26 cellular contexts compared by ENCODE assay signal in genomic region chr16:66698046-66698445, GRCh38. TPM values are rescaled to one million over a fixed set of nuclear protein-coding genes. Genes with fewer than 3 reads are reported as not detected.
DNase-seq lines count a peak whose midpoint lies in the region; ATAC-seq and TF ChIP-seq lines count a peak whose summit lies in the region.
"Had no signal": no experiment of that assay in that cellular context is flagged by ENCODE, and none has a peak within 500 bp of the region (broad histone marks: within the 10 kb centered on the region; RNA-seq: fewer than 3 reads in every experiment).

No MANE protein-coding gene starts in this region.

- no peaks in the 10 kb centered on the region for H3K9me3 Mint-ChIP-seq in CD8-positive, alpha-beta memory T cell
- H3K9me3 Mint-ChIP-seq in endodermal cell = no peaks in the 10 kb centered on the region
- no peaks in the 10 kb centered on the region for H3K9me3 Mint-ChIP-seq in neural crest cell
- H3K9me3 Mint-ChIP-seq: activated T-cell treated with anti-CD3 and anti-CD28 coated beads, Interleukin-2, amount 50 U/mL, for 24 hours; T-cell had no signal

- no peak overlapping the region for H3K27ac Mint-ChIP-seq in CD8-positive, alpha-beta memory T cell
- no peak overlapping the region for H3K27ac Mint-ChIP-seq in endodermal cell
- H3K27ac Mint-ChIP-seq in neural crest cell (ENCODE audit: unreplicated experiment) = no peak overlapping the region
- H3K27ac Mint-ChIP-seq: activated T-cell treated with anti-CD3 and anti-CD28 coated beads, Interleukin-2, amount 50 U/mL, for 24 hours had no signal

- peaks cover 3 to 30% (median 18%) of the 10 kb centered on the region in 11 experiments; a peak in 16 of 22 replicates for H4K20me1 ChIP-seq in BLaER1 treated with 17β-estradiol and CSF1 and Interleukin-3, amounts not matched to agents 10 nM and 100 nM

- intact Hi-C loops in uterus (cut with DNase I; ENCODE audit: low total_unique reads) = no loop called here

- CTCF ChIA-PET in CD8-positive, alpha-beta memory T cell (lab: Charles Lee) = interaction anchor here (0.9 to 1.3 kb wide), 3 partner anchors 30 to 133 kb away, joined by 3 read pairs; partner anchors contain the start of genes DYNC1LI2 and NAE1

- H3K4me2 ChIP-seq in BLaER1 treated with 17β-estradiol and CSF1 and Interleukin-3, amounts not matched to agents 10 nM and 100 nM = peak overlapping the region in 8 of 11 experiments; percentile 8 to 100 (median 13); a peak in 9 of 22 replicates

- H3K4me3 ChIP-seq in BLaER1 treated with 17β-estradiol and CSF1 and Interleukin-3, amounts not matched to agents 10 nM and 100 nM = no peak overlapping the region
- H3K4me3 ChIP-seq in CD8-positive, alpha-beta memory T cell (ENCODE audit: low read length) = no peak overlapping the region
- H3K4me3 ChIP-seq in endodermal cell (ENCODE audit: low read length) (no peak overlapping the region), uterus (no peak overlapping the region)
- H3K4me3 ChIP-seq: GM12878, MG63, mucosa of descending colon, SJSA1 had no signal

- no peak overlapping the region for H3K9ac ChIP-seq in BLaER1 treated with 17β-estradiol and CSF1 and Interleukin-3, amounts not matched to agents 10 nM and 100 nM
- no peak overlapping the region for H3K9ac ChIP-seq in endodermal cell (ENCODE audit: extremely low read depth, low read length, poor library complexity, severe bottlenecking)

- TF ChIP-seq POLR2A in uterus (IDR thresholded peaks at IDR 0.05) = no peak

- peaks cover 8 to 13% of the 10 kb centered on the region in 2 donors for H3K27me3 Mint-ChIP-seq in CD8-positive, alpha-beta memory T cell
- H3K27me3 Mint-ChIP-seq in endodermal cell (ENCODE audit: insufficient read depth) (peaks cover 3% of the 10 kb centered on the region), neural crest cell (ENCODE audit: low read depth) (peaks cover 42% of the 10 kb centered on the region)

- POLR2A ChIA-PET in CD8-positive, alpha-beta memory T cell (lab: Charles Lee) = no interaction called here

- H3K4me3 Mint-ChIP-seq in CD8-positive, alpha-beta memory T cell = peak overlapping the region in 6 of 7 donors; percentile 61 to 92 (median 84)
- H3K4me3 Mint-ChIP-seq in endodermal cell (peak overlapping the region; percentile 77), neural crest cell (peak overlapping the region; percentile 81)

- H3K36me3 Mint-ChIP-seq in CD8-positive, alpha-beta memory T cell = no peaks in the 10 kb centered on the region
- H3K36me3 Mint-ChIP-seq in endodermal cell (ENCODE audit: low read depth) = peaks cover 9% of the 10 kb centered on the region
- no peaks in the 10 kb centered on the region for H3K36me3 Mint-ChIP-seq in neural crest cell (ENCODE audit: low read depth)
- H3K36me3 Mint-ChIP-seq: T-cell had no signal

- ATAC-seq in HG02852 (IDR thresholded peaks at IDR 0.05; ENCODE audit: unreplicated experiment) = no peak
- ATAC-seq: esophagus mucosa, foreskin keratinocyte, GM12878, heart left ventricle, mucosa of descending colon, T-cell had no signal

- H3K27me3 ChIP-seq in BLaER1 treated with 17β-estradiol and CSF1 and Interleukin-3, amounts not matched to agents 10 nM and 100 nM = peaks cover 8 to 46% (median 36%) of the 10 kb centered on the region in 11 experiments; a peak in 21 of 22 replicates
- H3K27me3 ChIP-seq in CD8-positive, alpha-beta memory T cell (ENCODE audit: insufficient read depth, low read length, poor library complexity, severe bottlenecking) = no peaks in the 10 kb centered on the region
- H3K27me3 ChIP-seq in endodermal cell (ENCODE audit: control insufficient read depth, insufficient read depth, low read length, poor library complexity, severe bottlenecking) (no peaks in the 10 kb centered on the region), uterus (no peaks in the 10 kb centered on the region)
- H3K27me3 ChIP-seq: colonic mucosa, foreskin keratinocyte, heart left ventricle, MG63, SJSA1, tibial nerve had no signal

- H3K4me1 Mint-ChIP-seq in CD8-positive, alpha-beta memory T cell = peaks cover 5 to 17% (median 14%) of the 10 kb centered on the region in 3 donors
- peaks cover 17% of the 10 kb centered on the region for H3K4me1 Mint-ChIP-seq in endodermal cell
- H3K4me1 Mint-ChIP-seq in neural crest cell = peaks cover 16% of the 10 kb centered on the region

- H3K27ac ChIP-seq in BLaER1 treated with 17β-estradiol and CSF1 and Interleukin-3, amounts not matched to agents 10 nM and 100 nM = peak overlapping the region in 2 of 11 experiments; percentile 0 to 5; a peak in 2 of 22 replicates
- H3K27ac ChIP-seq in CD8-positive, alpha-beta memory T cell (ENCODE audit: low read depth, low read length) = no peak overlapping the region
- H3K27ac ChIP-seq in endodermal cell (ENCODE audit: low read depth, low read length) = no peak overlapping the region
- no peak overlapping the region for H3K27ac ChIP-seq in uterus
- H3K27ac ChIP-seq: colonic mucosa, foreskin keratinocyte, SJSA1 had no signal

- TF ChIP-seq CTCF in endodermal cell (conservative IDR thresholded peaks at IDR 0.05) = no peak
- no peak for TF ChIP-seq CTCF in neural crest cell (conservative IDR thresholded peaks at IDR 0.05)
- no peak for TF ChIP-seq CTCF in uterus (IDR thresholded peaks at IDR 0.05)

- peaks cover 50 to 75% (median 61%) of the 10 kb centered on the region in 10 experiments for H3K4me1 ChIP-seq in BLaER1 treated with 17β-estradiol and CSF1 and Interleukin-3, amounts not matched to agents 10 nM and 100 nM
- peaks cover 13% of the 10 kb centered on the region for H3K4me1 ChIP-seq in CD8-positive, alpha-beta memory T cell (ENCODE audit: insufficient read depth, low read length)
- H3K4me1 ChIP-seq in endodermal cell (ENCODE audit: control insufficient read depth, insufficient read depth, low read length) (no peaks in the 10 kb centered on the region), uterus (peaks cover 3 to 9% of the 10 kb centered on the region in 2 donors)

- WGBS in endodermal cell (ENCODE audit: insufficient coverage in 1 of 2, insufficient read length in 1 of 2), 2 experiments = 84 to 95% methylated on average over 3 to 4 of the region's 7 CpGs

- H3K9me3 ChIP-seq in BLaER1 treated with 17β-estradiol and CSF1 and Interleukin-3, amounts not matched to agents 10 nM and 100 nM (replicated peaks in 1 of 11) = peaks cover 0 to 29% (median 22%) of the 10 kb centered on the region in 11 experiments; a peak in 19 of 22 replicates
- no peaks in the 10 kb centered on the region for H3K9me3 ChIP-seq in CD8-positive, alpha-beta memory T cell (ENCODE audit: low read length)
- H3K9me3 ChIP-seq in endodermal cell (ENCODE audit: control insufficient read depth, low read length) = no peaks in the 10 kb centered on the region
- no peaks in the 10 kb centered on the region for H3K9me3 ChIP-seq in uterus
- H3K9me3 ChIP-seq: colonic mucosa, heart left ventricle, MG63, mucosa of descending colon, tibial nerve had no signal

- no peaks in the 10 kb centered on the region for H3K36me3 ChIP-seq in BLaER1 treated with 17β-estradiol and CSF1 and Interleukin-3, amounts not matched to agents 10 nM and 100 nM
- no peaks in the 10 kb centered on the region for H3K36me3 ChIP-seq in CD8-positive, alpha-beta memory T cell (ENCODE audit: insufficient read depth, low read length)
- H3K36me3 ChIP-seq in endodermal cell (ENCODE audit: control insufficient read depth, insufficient read depth, low read length) (no peaks in the 10 kb centered on the region), uterus (no peaks in the 10 kb centered on the region)
- H3K36me3 ChIP-seq: colonic mucosa, heart left ventricle, MG63, SJSA1, tibial nerve had no signal

- no peak for DNase-seq in CD8-positive, alpha-beta memory T cell
- DNase-seq in endodermal cell (no peak), neural crest cell (ENCODE audit: low read depth, low spot score) (no peak), NCI-H1105 treated with DMSO at 0.1 percent for 48 hours (lab: John Stamatoyannopoulos, UW) (no peak), uterus (no peak)
- DNase-seq: activated naive CD4-positive, alpha-beta T cell treated with Interleukin-2 at 50 U/mL for 16 hours; activated T-cell treated with anti-CD3 and anti-CD28 coated beads, Interleukin-2, amount 50 U/mL, for 24 hours; amygdala; colonic mucosa; effector memory CD4-positive, alpha-beta T cell; EL; foreskin keratinocyte; HCEC 1CT; heart left ventricle; MG63; NCI-H1436; NCI-H748 treated with DMSO at 0.1 percent for 48 hours; nucleus accumbens; T-cell had no signal

RNA-seq across cellular contexts. Expression of gene CMTM4, which starts 1.5 kb away (rescaled TPM):
- total RNA-seq in CD8-positive, alpha-beta memory T cell = 1 to 10 TPM; 4.1 to 4.4 TPM
- polyA plus RNA-seq in CD8-positive, alpha-beta memory T cell = 0.20 TPM
- 10 to 100 TPM; 68.2 to 76.2 TPM for total RNA-seq in endodermal cell
- 34.3 TPM for polyA plus RNA-seq in endodermal cell (2013, experiment 1 of 2)
- polyA plus RNA-seq in endodermal cell (2013, experiment 2 of 2) = 30.7 TPM
- 31.7 and 32.5 TPM in 2 replicates for total RNA-seq in neural crest cell
- total RNA-seq in uterus = 10 to 100 TPM in 2 of 4 donors, 1 to 10 TPM in 2; 6.1 to 41.5 (median 15.1) TPM

RNA-seq across cellular contexts. Expression of gene DYNC1LI2, which starts 53.4 kb away (rescaled TPM):
- 10 to 100 TPM; 50.5 to 53.8 TPM for total RNA-seq in CD8-positive, alpha-beta memory T cell
- polyA plus RNA-seq in CD8-positive, alpha-beta memory T cell = 35.0 TPM
- total RNA-seq in endodermal cell = 10 to 100 TPM; 89.5 to 95.9 TPM
- polyA plus RNA-seq in endodermal cell (2013, experiment 1 of 2) = 87.1 TPM
- polyA plus RNA-seq in endodermal cell (2013, experiment 2 of 2) = 74.4 TPM
- total RNA-seq in neural crest cell = 125 and 127 TPM in 2 replicates
- 100 to 1,000 TPM; 109 to 279 (median 151) TPM for total RNA-seq in uterus
